In genomic region chr2:8627019-8627691, GRCh38 we compare ENCODE assay signal across 11 cellular contexts. TPM values are rescaled to one million over a fixed set of nuclear protein-coding genes. Genes with fewer than 3 reads are reported as not detected.
DNase-seq lines count a peak whose midpoint lies in the region; ATAC-seq and TF ChIP-seq lines count a peak whose summit lies in the region.
"Had no signal": no experiment of that assay in that cellular context is flagged by ENCODE, and none has a peak within 500 bp of the region (broad histone marks: within the 10 kb centered on the region; RNA-seq: fewer than 3 reads in every experiment).

No MANE protein-coding gene starts in this region.

- H3K4me1 ChIP-seq in uterus, result no peaks in the 10 kb centered on the region

- DNase-seq in H7, result peak; percentile 51
- peak; percentile 60 for DNase-seq in NB4 (ENCODE audit: low read depth)
- no peak for DNase-seq in NCI-H2107 treated with DMSO at 0.1 percent for 48 hours (lab: John Stamatoyannopoulos, UW; ENCODE audit: unreplicated experiment)
- no peak for DNase-seq in uterus
- no peak for DNase-seq in NCI-H1092 treated with DMSO at 0.1 percent for 48 hours (lab: John Stamatoyannopoulos, UW)
- DNase-seq: activated CD8-positive, alpha-beta memory T cell treated with anti-CD3 and anti-CD28 coated beads, Interleukin-2, amount 50 U/mL, for 4 hours; GOT3; naive B cell had no signal

- no peaks in the 10 kb centered on the region for H3K9me3 Mint-ChIP-seq in nephron
- H3K9me3 Mint-ChIP-seq: naive B cell had no signal

- H3K27me3 ChIP-seq in H7 (ENCODE audit: control insufficient read depth, insufficient read depth, low read length), result no peaks in the 10 kb centered on the region
- H3K27me3 ChIP-seq in uterus, result no peaks in the 10 kb centered on the region

- H3K36me3 Mint-ChIP-seq in nephron (ENCODE audit: low read depth), result no peaks in the 10 kb centered on the region
- H3K36me3 Mint-ChIP-seq: naive B cell had no signal

- TF ChIP-seq CTCF in NB4 (IDR thresholded peaks at IDR 0.05; ENCODE audit: low read depth, low read length) (no peak), VCaP (conservative IDR thresholded peaks at IDR 0.05) (no peak), nephron (IDR thresholded peaks at IDR 0.05; ENCODE audit: unreplicated experiment in 3 of 3) (no peak), uterus (IDR thresholded peaks at IDR 0.05) (no peak)

- no peak for ATAC-seq in HG03439 (IDR thresholded peaks at IDR 0.05; ENCODE audit: unreplicated experiment)

- peaks cover 23% of the 10 kb centered on the region for H3K4me1 Mint-ChIP-seq in nephron

- TF ChIP-seq POLR2A in NB4 (IDR thresholded peaks at IDR 0.05; ENCODE audit: extremely low read depth, insufficient read length), result no peak
- TF ChIP-seq POLR2A in uterus (IDR thresholded peaks at IDR 0.05), result no peak

- H3K9me3 ChIP-seq in uterus, result no peaks in the 10 kb centered on the region

- H3K4me3 ChIP-seq in H7 (ENCODE audit: insufficient read depth, low read depth, low read length) (no peak overlapping the region), NB4 (ENCODE audit: low read depth, low read length) (no peak overlapping the region), uterus (no peak overlapping the region)

- no peaks in the 10 kb centered on the region for H3K36me3 ChIP-seq in H7 (replicated peaks; ENCODE audit: control insufficient read depth, insufficient read depth, low read length)
- H3K36me3 ChIP-seq in uterus, result no peaks in the 10 kb centered on the region

- H3K4me3 Mint-ChIP-seq in nephron, result no peak overlapping the region
- H3K4me3 Mint-ChIP-seq: naive B cell had no signal

- peak overlapping the region; percentile 41 to 87 (median 84) for H3K27ac Mint-ChIP-seq in nephron
- H3K27ac Mint-ChIP-seq: naive B cell had no signal

- H3K27me3 Mint-ChIP-seq in nephron (ENCODE audit: low read depth), result peaks cover 8% of the 10 kb centered on the region

- H3K27ac ChIP-seq in VCaP (peak overlapping the region; percentile 67), uterus (no peak overlapping the region)

- intact Hi-C loops in uterus (cut with DNase I; ENCODE audit: low total_unique reads), result no loop called here

RNA-seq across cellular contexts. Expression of gene ID2, which starts 54.7 kb away (rescaled TPM):
- 38.7 and 58.2 TPM in 2 replicates for total RNA-seq in H7 (2014; rRNA removed; shearing (Covaris generic))
- total RNA-seq in uterus, result 100 to 1,000 TPM in 2 of 4 donors, 10 to 100 TPM in 2; 36.9 to 341 (median 176) TPM

Comparison
In these comparisons a context has a peak if more than half of its experiments do, and no peak if none do; other contexts are left out.
1. DNase-seq: peak in H7 (single experiment) and NB4 (single experiment); none in NCI-H2107 treated with DMSO at 0.1 percent for 48 hours (single experiment), uterus (0 of 2) and NCI-H1092 treated with DMSO at 0.1 percent for 48 hours (single experiment).